ENCODE assay signal across 16 cellular contexts in the genomic region with DNA sequence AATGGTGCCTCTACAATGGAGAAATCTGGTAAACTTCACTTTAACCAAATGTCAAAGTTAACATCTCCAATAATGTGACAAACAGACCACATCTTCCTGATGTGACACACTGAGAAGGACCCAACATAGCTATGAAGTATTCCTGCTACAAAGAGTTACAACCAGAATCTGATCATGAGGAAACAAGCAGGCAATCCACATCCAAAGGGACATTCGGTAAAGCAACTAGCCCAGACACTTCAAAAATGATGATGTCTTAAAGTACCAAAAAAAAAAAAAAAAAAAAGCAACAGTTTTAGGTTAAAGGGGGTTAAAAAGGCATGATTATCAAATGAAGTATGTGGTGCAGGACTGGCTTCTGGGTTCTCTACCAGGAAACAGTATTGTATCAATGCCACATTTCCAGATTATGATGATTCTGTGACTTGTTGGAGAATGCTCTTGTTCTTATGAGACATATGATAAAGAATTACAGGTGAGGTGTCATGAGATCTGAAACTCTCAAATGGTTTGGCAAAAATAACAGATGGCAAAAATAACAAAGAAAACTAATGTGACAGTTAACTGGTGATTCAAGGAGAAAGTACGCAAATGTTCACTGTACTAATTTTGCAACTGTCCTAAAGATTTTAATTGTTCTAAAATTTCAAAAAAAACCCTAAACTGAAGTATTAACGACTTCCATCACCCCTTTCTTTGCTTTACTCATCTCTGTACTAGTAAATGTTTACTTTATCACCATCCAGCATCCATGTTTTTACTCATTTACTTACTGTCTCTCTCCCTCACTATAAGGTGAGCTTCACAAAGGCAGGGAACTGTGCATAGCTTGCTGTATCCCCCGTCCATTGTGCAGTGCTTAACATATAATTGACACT. TPM values are rescaled to one million over a fixed set of nuclear protein-coding genes. Genes with fewer than 3 reads are reported as not detected.
DNase-seq lines count a peak whose midpoint lies in the region; ATAC-seq, FAIRE-seq and TF ChIP-seq lines count a peak whose summit lies in the region.
"Had no signal": no experiment of that assay in that cellular context is flagged by ENCODE, and none has a peak within 500 bp of the region (broad histone marks: within the 10 kb centered on the region; RNA-seq: fewer than 3 reads in every experiment).

No MANE protein-coding gene starts in this region.

- H3K4me3 ChIP-seq in HepG2 (replicated peaks in 1 of 3; ENCODE audit: insufficient read depth in 1 of 3, low read depth in 2 of 3, low read length in 3 of 3) (no peak overlapping the region), right lobe of liver (no peak overlapping the region), left lung (peak overlapping the region in 1 of 2 donors; percentile 86)
- H3K4me3 ChIP-seq: hepatocyte, SJCRH30, upper lobe of right lung had no signal

- CTCF ChIA-PET in HepG2 (lab: Yijun Ruan, JAX; ENCODE audit: low intra/inter-chr PET ratio, low total read pairs) = no interaction called here

- WGBS in HepG2 (ENCODE audit: low lambda C conversion rate) = 83% methylated on average over 4 of the region's 4 CpGs
- 62% methylated on average over 4 of the region's 4 CpGs for WGBS in right lobe of liver (ENCODE audit: insufficient coverage, low coverage, low lambda C conversion rate, missing lambda C conversion rate)

- H3K4me3 Mint-ChIP-seq in activated T-helper 17 cell treated with anti-CD3 and anti-CD28 coated beads, Interleukin-2, amount 50 U/mL, for 72 hours = peak overlapping the region; percentile 96
- peak overlapping the region; percentile 90 for H3K4me3 Mint-ChIP-seq in type B pancreatic cell

- POLR2A ChIA-PET in HepG2 (lab: Yijun Ruan, JAX) = no interaction called here

- H3K36me3 ChIP-seq in HepG2 (replicated peaks in 1 of 2; ENCODE audit: control insufficient read depth in 1 of 2, insufficient read depth in 2 of 2, low read length in 2 of 2) (no peaks in the 10 kb centered on the region), right lobe of liver (no peaks in the 10 kb centered on the region), left lung (no peaks in the 10 kb centered on the region)
- H3K36me3 ChIP-seq: SJCRH30, upper lobe of right lung had no signal

- H3K4me1 ChIP-seq in HepG2 (ENCODE audit: insufficient read depth, low read length) (peaks cover 33% of the 10 kb centered on the region), right lobe of liver (peaks cover 0 to 8% (median 0%) of the 10 kb centered on the region in 4 donors), left lung (peaks cover 0 to 64% of the 10 kb centered on the region in 2 donors)

- TF ChIP-seq POLR2A in HepG2 (IDR thresholded peaks at IDR 0.05; ENCODE audit: insufficient read depth in 1 of 2, low read depth in 2 of 2, low read length in 2 of 2) (no peak), right lobe of liver (IDR thresholded peaks at IDR 0.05) (no peak)

- intact Hi-C loops in HepG2 (cut with micrococcal nuclease; ENCODE audit: unreplicated experiment) = no loop called here
- intact Hi-C loops in right lobe of liver (cut with DNase I) = no loop called here
- intact Hi-C loops in left lung (cut with DNase I) = no loop called here

- TF ChIP-seq EP300 in HepG2 (IDR thresholded peaks at IDR 0.05; ENCODE audit: low read depth in 2 of 2, low read length in 2 of 2) (no peak), HepG2 (CRISPR knock-in tag; IDR thresholded peaks at IDR 0.05; ENCODE audit: borderline replicate concordance) (no peak)

- FAIRE-seq in HepG2 (lab: Jason Lieb, UNC) = peak; percentile 49
- FAIRE-seq: TTC549 had no signal

- H3K27me3 ChIP-seq in HepG2 (ENCODE audit: control insufficient read depth in 1 of 2, insufficient read depth in 2 of 2, low read length in 2 of 2) = peaks cover 0 to 18% of the 10 kb centered on the region in 2 experiments; a peak in 2 of 5 replicates
- H3K27me3 ChIP-seq in right lobe of liver = no peaks in the 10 kb centered on the region
- H3K27me3 ChIP-seq in left lung = no peaks in the 10 kb centered on the region
- H3K27me3 ChIP-seq: hepatocyte, SJCRH30, upper lobe of right lung had no signal

- no peak overlapping the region for H3K4me2 ChIP-seq in HepG2 (ENCODE audit: low read depth, low read length)
- H3K4me2 ChIP-seq: hepatocyte had no signal

- H3K9me3 ChIP-seq in HepG2 (ENCODE audit: low read length) = peaks cover 10% of the 10 kb centered on the region
- no peaks in the 10 kb centered on the region for H3K9me3 ChIP-seq in right lobe of liver
- no peaks in the 10 kb centered on the region for H3K9me3 ChIP-seq in left lung
- H3K9me3 ChIP-seq: upper lobe of right lung had no signal

- no peaks in the 10 kb centered on the region for H3K27me3 Mint-ChIP-seq in activated T-helper 17 cell treated with anti-CD3 and anti-CD28 coated beads, Interleukin-2, amount 50 U/mL, for 72 hours
- H3K27me3 Mint-ChIP-seq in type B pancreatic cell = peaks cover 10% of the 10 kb centered on the region

- in situ Hi-C loops in HepG2 (cut with HindIII; ENCODE audit: extremely low pct_ligation_motif_present, low pct_unique_long_range_greater_than_20kb) = no loop called here

- TF ChIP-seq RAD21 in HepG2 (CRISPR knock-in tag; IDR thresholded peaks at IDR 0.05) = no peak

- BruUV-seq in HepG2 (replicated peaks; lab: Mats Ljungman, UMichigan) = no TSS peak

- ATAC-seq in HepG2 (no peak), right lobe of liver (no peak), HG02610 (IDR thresholded peaks at IDR 0.05; ENCODE audit: unreplicated experiment) (peak; percentile 35), left lung (no peak)
- ATAC-seq in activated T-helper 17 cell treated with anti-CD3 and anti-CD28 coated beads, Interleukin-2, amount 50 U/mL, for 72 hours (replicated peaks) = peak; percentile 15
- ATAC-seq: HCT116, upper lobe of right lung had no signal

- peaks cover 8% of the 10 kb centered on the region for H3K9me3 Mint-ChIP-seq in activated T-helper 17 cell treated with anti-CD3 and anti-CD28 coated beads, Interleukin-2, amount 50 U/mL, for 72 hours
- no peaks in the 10 kb centered on the region for H3K9me3 Mint-ChIP-seq in type B pancreatic cell

- H3K27ac Mint-ChIP-seq in activated T-helper 17 cell treated with anti-CD3 and anti-CD28 coated beads, Interleukin-2, amount 50 U/mL, for 72 hours = peak overlapping the region; percentile 92
- no peak overlapping the region for H3K27ac Mint-ChIP-seq in type B pancreatic cell

- no peak overlapping the region for H3K9ac ChIP-seq in HepG2 (ENCODE audit: insufficient read depth, low read depth, low read length)

- H3K4me1 Mint-ChIP-seq in activated T-helper 17 cell treated with anti-CD3 and anti-CD28 coated beads, Interleukin-2, amount 50 U/mL, for 72 hours = peaks cover 59% of the 10 kb centered on the region
- H3K4me1 Mint-ChIP-seq in type B pancreatic cell (ENCODE audit: unreplicated experiment) = peaks cover 18% of the 10 kb centered on the region

- no peaks in the 10 kb centered on the region; the same call in 1 of the 2 replicates for H4K20me1 ChIP-seq in HepG2 (ENCODE audit: insufficient read depth, low read length)

- DNase-seq in HepG2 (ENCODE audit: low spot score) (no peak), right lobe of liver (no peak), type B pancreatic cell (ENCODE audit: extremely low spot score, unreplicated experiment) (no peak), left lung (no peak), NCI-H2029 (lab: John Stamatoyannopoulos, UW) (no peak)
- DNase-seq in activated CD4-positive, CD25-positive, alpha-beta regulatory T cell (lab: John Stamatoyannopoulos, UW) = no peak
- DNase-seq: NCI-H187 treated with DMSO at 0.1 percent for 48 hours; SJCRH30; stimulated activated CD4-positive, alpha-beta T cell treated with anti-CD3 and anti-CD28 coated beads, Interleukin-1b, Interleukin-23, amount 100 ng/mL, for 48 hours; upper lobe of right lung had no signal

- H3K27ac ChIP-seq in HepG2 (ENCODE audit: extremely low read length, insufficient read depth, low read length) (no peak overlapping the region), right lobe of liver (no peak overlapping the region), left lung (no peak overlapping the region)
- H3K27ac ChIP-seq: C4-2B, hepatocyte, SJCRH30, upper lobe of right lung had no signal

- peaks cover 2% of the 10 kb centered on the region for H3K79me2 ChIP-seq in HepG2 (ENCODE audit: insufficient read depth, low read length)

- no peak for TF ChIP-seq CTCF in HepG2 (CRISPR knock-in tag; IDR thresholded peaks at IDR 0.05)
- no peak for TF ChIP-seq CTCF in right lobe of liver (IDR thresholded peaks at IDR 0.05)
- no peak for TF ChIP-seq CTCF in type B pancreatic cell (conservative IDR thresholded peaks at IDR 0.05)
- TF ChIP-seq CTCF in left lung (IDR thresholded peaks at IDR 0.05) = no peak

- no peak overlapping the region for H2AFZ ChIP-seq in HepG2 (ENCODE audit: low read length)
- H2AFZ ChIP-seq: hepatocyte had no signal

- H3K36me3 Mint-ChIP-seq in activated T-helper 17 cell treated with anti-CD3 and anti-CD28 coated beads, Interleukin-2, amount 50 U/mL, for 72 hours (ENCODE audit: low read depth) = peaks cover 67% of the 10 kb centered on the region
- peaks cover 9% of the 10 kb centered on the region for H3K36me3 Mint-ChIP-seq in type B pancreatic cell

RNA-seq across cellular contexts. Expression of gene CD58, which starts 2.8 kb away (rescaled TPM):
- total RNA-seq in HepG2 (2016; rRNA removed; fragmentation: Illumina TruSeq; extraction: Trizol) = 5.3 and 9.4 TPM in 2 replicates
- 2.0 and 2.9 TPM in 2 replicates for total RNA-seq in HepG2 (2016; cell fraction: cytosol; rRNA removed; fragmentation: Illumina TruSeq; extraction: Trizol; ENCODE audit: low read depth)
- total RNA-seq in HepG2 (2016; cell fraction: insoluble cytoplasmic fraction; rRNA removed; fragmentation: Illumina TruSeq; extraction: Trizol) = 6.5 and 11.0 TPM in 2 replicates
- total RNA-seq in HepG2 (2016; cell fraction: membrane; rRNA removed; fragmentation: Illumina TruSeq; extraction: Trizol) = 1.8 and 2.9 TPM in 2 replicates
- total RNA-seq in HepG2 (2016; cell fraction: nucleus; rRNA removed; fragmentation: Illumina TruSeq; extraction: Trizol) = 10.7 and 13.5 TPM in 2 replicates
- 10.3 and 13.5 TPM in 2 replicates for polyA plus RNA-seq in HepG2 (2011; rRNA removed)
- 4.3 and 8.4 TPM in 2 replicates for polyA plus RNA-seq in HepG2 (2011; cell fraction: cytosol; rRNA removed)
- polyA plus RNA-seq in HepG2 (2011; cell fraction: nucleus; rRNA removed) = 4.4 and 5.3 TPM in 2 replicates
- 6.7 and 7.2 TPM in 2 replicates for polyA plus RNA-seq in HepG2 (2012)
- polyA plus RNA-seq in HepG2 (2016; cell fraction: cytosol; fragmentation: Illumina TruSeq; extraction: Trizol; ENCODE audit: low read depth) = 1.5 and 2.2 TPM in 2 replicates
- polyA plus RNA-seq in HepG2 (2016; cell fraction: insoluble cytoplasmic fraction; fragmentation: Illumina TruSeq; extraction: Trizol; ENCODE audit: low read depth) = 3.9 and 7.0 TPM in 2 replicates
- 1.6 and 2.2 TPM in 2 replicates for polyA plus RNA-seq in HepG2 (2016; cell fraction: membrane; fragmentation: Illumina TruSeq; extraction: Trizol; ENCODE audit: low read depth)
- 17.8 and 18.5 TPM in 2 replicates for polyA plus RNA-seq in HepG2 (2016; cell fraction: nucleus; fragmentation: Illumina TruSeq; extraction: Trizol; ENCODE audit: insufficient read depth, low read depth)
- 5.4 and 19.6 TPM in 2 replicates for polyA minus RNA-seq in HepG2 (2011; rRNA and poly(A)+ RNA removed; ENCODE audit: low replicate concordance)
- polyA minus RNA-seq in HepG2 (2011; cell fraction: cytosol; rRNA and poly(A)+ RNA removed) = 2.8 and 5.9 TPM in 2 replicates
- 8.7 and 10.6 TPM in 2 replicates for polyA minus RNA-seq in HepG2 (2011; cell fraction: nucleus; rRNA and poly(A)+ RNA removed)
- 10 to 100 TPM in 2 of 6 experiments, 1 to 10 TPM in 4; 3.5 to 13.8 (median 7.5) TPM for total RNA-seq in right lobe of liver
- 10 to 100 TPM; 36.8 to 40.5 TPM for total RNA-seq in activated T-helper 17 cell treated with anti-CD3 and anti-CD28 coated beads, Interleukin-2, amount 50 U/mL, for 72 hours
- total RNA-seq in type B pancreatic cell (ENCODE audit: low replicate concordance) = 7.2 and 10.7 TPM in 2 replicates
- 10 to 100 TPM; 19.5 to 39.5 TPM for total RNA-seq in left lung

Comparison
In these comparisons a context has a peak if more than half of its experiments do, and no peak if none do; other contexts are left out.
1. ATAC-seq: peak in HG02610 (single experiment) and activated T-helper 17 cell treated with anti-CD3 and anti-CD28 coated beads, Interleukin-2, amount 50 U/mL, for 72 hours (single experiment); none in HepG2 (single experiment), right lobe of liver (0 of 4) and left lung (single experiment).